In genomic region chr2:119283873-119284331, GRCh38 we compare ENCODE assay signal across 10 cellular contexts.
DNase-seq lines count a peak whose midpoint lies in the region; ATAC-seq and TF ChIP-seq lines count a peak whose summit lies in the region.
"Had no signal": no experiment of that assay in that cellular context is flagged by ENCODE, and none has a peak within 500 bp of the region (broad histone marks: within the 10 kb centered on the region; RNA-seq: fewer than 3 reads in every experiment).

No MANE protein-coding gene starts in this region.

- H3K4me1 ChIP-seq in lower lobe of right lung: peaks cover 14% of the 10 kb centered on the region

- H3K4me3 ChIP-seq in MG63 (no peak overlapping the region), choroid plexus epithelial cell (ENCODE audit: low read depth, low read length) (no peak overlapping the region), lower lobe of right lung (no peak overlapping the region)
- H3K4me3 ChIP-seq: spleen had no signal

- intact Hi-C loops in lower lobe of right lung (cut with DNase I): no loop called here

- no peak for TF ChIP-seq CTCF in choroid plexus epithelial cell (conservative IDR thresholded peaks at IDR 0.05; ENCODE audit: low read depth, low read length)
- TF ChIP-seq CTCF in lower lobe of right lung (IDR thresholded peaks at IDR 0.05): no peak
- no peak for TF ChIP-seq CTCF in GM20000 (IDR thresholded peaks at IDR 0.05; ENCODE audit: extremely low read depth, missing control alignments)

- DNase-seq in ACHN: peak; percentile 77
- peak; percentile 97 for DNase-seq in MG63
- peak; percentile 63 for DNase-seq in choroid plexus epithelial cell (ENCODE audit: low read depth)
- peak; percentile 77 for DNase-seq in lower lobe of right lung
- DNase-seq in activated naive CD4-positive, alpha-beta T cell treated with Interleukin-2 at 50 U/mL for 16 hours: no peak
- DNase-seq in COLO829 (ENCODE audit: low spot score): no peak
- no peak for DNase-seq in GM20000 (ENCODE audit: low spot score)
- no peak for DNase-seq in dedifferentiated amniotic fluid mesenchymal stem cell (ENCODE audit: extremely low spot score)
- DNase-seq: CD4-positive, CD25-positive, alpha-beta regulatory T cell; spleen had no signal

- peak overlapping the region; percentile 27 for H3K27ac ChIP-seq in lower lobe of right lung
- H3K27ac ChIP-seq: spleen had no signal

- in situ Hi-C loops in ACHN (cut with HindIII; ENCODE audit: low pct_ligation_motif_present, low pct_unique_long_range_greater_than_20kb, low sequenced_read_pairs): no loop called here

- H3K36me3 ChIP-seq in MG63 (no peaks in the 10 kb centered on the region), lower lobe of right lung (no peaks in the 10 kb centered on the region)

- no peaks in the 10 kb centered on the region for H3K27me3 ChIP-seq in MG63
- H3K27me3 ChIP-seq in lower lobe of right lung (ENCODE audit: low read depth): no peaks in the 10 kb centered on the region
- H3K27me3 ChIP-seq: spleen had no signal

- ATAC-seq in lower lobe of right lung: peak; percentile 85 to 88

- H3K9me3 ChIP-seq in MG63: no peaks in the 10 kb centered on the region
- H3K9me3 ChIP-seq in lower lobe of right lung: no peaks in the 10 kb centered on the region
- H3K9me3 ChIP-seq: spleen had no signal

Comparison
In these comparisons a context has a peak if more than half of its experiments do, and no peak if none do; other contexts are left out.
1. DNase-seq: peak in ACHN (single experiment), MG63 (single experiment), choroid plexus epithelial cell (single experiment) and lower lobe of right lung (single experiment); none in activated naive CD4-positive, alpha-beta T cell treated with Interleukin-2 at 50 U/mL for 16 hours (single experiment), COLO829 (single experiment), GM20000 (single experiment) and dedifferentiated amniotic fluid mesenchymal stem cell (single experiment).